In genomic region chr2:173653427-173653795, GRCh38 we compare ENCODE assay signal across 16 cellular contexts.
DNase-seq lines count a peak whose midpoint lies in the region; ATAC-seq and TF ChIP-seq lines count a peak whose summit lies in the region.
"Had no signal": no experiment of that assay in that cellular context is flagged by ENCODE, and none has a peak within 500 bp of the region (broad histone marks: within the 10 kb centered on the region; RNA-seq: fewer than 3 reads in every experiment).

No MANE protein-coding gene starts in this region.

- DNase-seq in NCI-H446 treated with DMSO at 0.1 percent for 48 hours (lab: John Stamatoyannopoulos, UW) (peak; percentile 41), NCI-H446 (lab: John Stamatoyannopoulos, UW) (no peak), SJSA1 (ENCODE audit: low read depth in 1 of 2, low spot score in 2 of 2) (no peak), vagina (ENCODE audit: extremely low spot score in 2 of 2) (no peak), epidermal melanocyte (ENCODE audit: insufficient read length, low spot score) (no peak), GM23338 (ENCODE audit: low spot score) (no peak)
- no peak for DNase-seq in activated naive CD4-positive, alpha-beta T cell treated with anti-CD3 and anti-CD28 coated beads for 36 hours
- DNase-seq: activated CD4-positive, alpha-beta T cell treated with anti-CD3 and anti-CD28 coated beads, Interleukin-2, amount 50 U/mL, for 1 hour; anterior cingulate cortex; gastrocnemius medialis; left lung; NCI-H1694 treated with DMSO at 0.1 percent for 48 hours; spleen; tibial artery had no signal

- peaks cover 3% of the 10 kb centered on the region for H3K9me3 Mint-ChIP-seq in activated naive CD4-positive, alpha-beta T cell treated with anti-CD3 and anti-CD28 coated beads for 36 hours
- no peaks in the 10 kb centered on the region for H3K9me3 Mint-ChIP-seq in GM23338

- 80 to 100% methylated on average over 1 of the region's 6 CpGs for WGBS in mesodermal cell (ENCODE audit: insufficient coverage in 2 of 2), 2 experiments

- TF ChIP-seq CTCF in vagina (IDR thresholded peaks at IDR 0.05), result no peak
- no peak for TF ChIP-seq CTCF in GM23338 (conservative IDR thresholded peaks at IDR 0.05; ENCODE audit: low read depth in 2 of 2)

- ATAC-seq in GM23338, result no peak
- ATAC-seq: gastrocnemius medialis had no signal

- H3K4me2 ChIP-seq in GM23338, result no peak overlapping the region

- H3K27me3 ChIP-seq in SJSA1 (replicated peaks) (no peaks in the 10 kb centered on the region), vagina (no peaks in the 10 kb centered on the region), GM23338 (ENCODE audit: insufficient read depth) (no peaks in the 10 kb centered on the region)
- H3K27me3 ChIP-seq: gastrocnemius medialis, left lung, spleen, tibial artery had no signal

- H3K36me3 ChIP-seq in SJSA1 (no peaks in the 10 kb centered on the region), mesodermal cell (ENCODE audit: control insufficient read depth, insufficient read depth, low read length) (no peaks in the 10 kb centered on the region), vagina (no peaks in the 10 kb centered on the region), GM23338 (ENCODE audit: insufficient read depth) (0 out of 2 replicates have a peak, but pooled peaks cover 6% of the 10 kb centered on the region)
- H3K36me3 ChIP-seq: gastrocnemius medialis, left lung, prostate gland, spleen, tibial artery had no signal

- H3F3A ChIP-seq in GM23338 (replicated peaks; ENCODE audit: low read depth), result no peaks in the 10 kb centered on the region

- no peak overlapping the region for H3K27ac Mint-ChIP-seq in activated naive CD4-positive, alpha-beta T cell treated with anti-CD3 and anti-CD28 coated beads for 36 hours
- no peak overlapping the region for H3K27ac Mint-ChIP-seq in GM23338

- H3K4me1 Mint-ChIP-seq in activated naive CD4-positive, alpha-beta T cell treated with anti-CD3 and anti-CD28 coated beads for 36 hours (ENCODE audit: low read depth), result no peaks in the 10 kb centered on the region
- H3K4me1 Mint-ChIP-seq in GM23338, result peaks cover 9% of the 10 kb centered on the region; the same call in 2 of the 3 replicates

- peak overlapping the region; percentile 98 for H3K27ac ChIP-seq in SJSA1
- peak overlapping the region; percentile 99 for H3K27ac ChIP-seq in mesodermal cell (ENCODE audit: low read depth, low read length, severe bottlenecking)
- peak overlapping the region; percentile 68 for H3K27ac ChIP-seq in vagina
- no peak overlapping the region for H3K27ac ChIP-seq in GM23338 (ENCODE audit: low read depth)
- H3K27ac ChIP-seq: gastrocnemius medialis, left lung, prostate gland, spleen, tibial artery had no signal

- H2AFZ ChIP-seq in GM23338, result no peak overlapping the region

- peaks cover 7% of the 10 kb centered on the region for H3K27me3 Mint-ChIP-seq in activated naive CD4-positive, alpha-beta T cell treated with anti-CD3 and anti-CD28 coated beads for 36 hours (ENCODE audit: low read depth)
- peaks cover 4% of the 10 kb centered on the region for H3K27me3 Mint-ChIP-seq in GM23338 (ENCODE audit: insufficient read depth, low read depth, poor library complexity)

- H3K36me3 Mint-ChIP-seq in activated naive CD4-positive, alpha-beta T cell treated with anti-CD3 and anti-CD28 coated beads for 36 hours (ENCODE audit: low read depth), result no peaks in the 10 kb centered on the region
- H3K36me3 Mint-ChIP-seq in GM23338 (ENCODE audit: low read depth), result no peaks in the 10 kb centered on the region

- TF ChIP-seq POLR2A in vagina (IDR thresholded peaks at IDR 0.05), result no peak

- H3K9me3 ChIP-seq in SJSA1 (replicated peaks) (no peaks in the 10 kb centered on the region; the same call in none of the 2 replicates), mesodermal cell (ENCODE audit: control insufficient read depth, low read length) (peaks cover 9% of the 10 kb centered on the region), vagina (no peaks in the 10 kb centered on the region)
- H3K9me3 ChIP-seq: gastrocnemius medialis, left lung, prostate gland, spleen, tibial artery had no signal

- no peaks in the 10 kb centered on the region for H3K9me2 ChIP-seq in GM23338 (ENCODE audit: insufficient read depth)

- H3K4me3 ChIP-seq in SJSA1, result no peak overlapping the region
- H3K4me3 ChIP-seq in mesodermal cell (ENCODE audit: extremely low read depth, insufficient read depth, low read length, poor library complexity, severe bottlenecking), result no peak overlapping the region
- no peak overlapping the region for H3K4me3 ChIP-seq in vagina
- H3K4me3 ChIP-seq in GM23338, result no peak overlapping the region
- H3K4me3 ChIP-seq: gastrocnemius medialis, left lung, prostate gland, spleen, tibial artery had no signal

- intact Hi-C loops in vagina (cut with DNase I), result no loop called here
- intact Hi-C loops in activated naive CD4-positive, alpha-beta T cell treated with anti-CD3 and anti-CD28 coated beads for 36 hours (cut with micrococcal nuclease), result no loop called here

- H4K20me1 ChIP-seq in GM23338 (replicated peaks; ENCODE audit: insufficient read depth), result no peaks in the 10 kb centered on the region

- CTCF ChIA-PET in activated naive CD4-positive, alpha-beta T cell treated with anti-CD3 and anti-CD28 coated beads for 36 hours (lab: Charles Lee), result no interaction called here

- H3K4me3 Mint-ChIP-seq in activated naive CD4-positive, alpha-beta T cell treated with anti-CD3 and anti-CD28 coated beads for 36 hours, result no peak overlapping the region
- H3K4me3 Mint-ChIP-seq in GM23338, result no peak overlapping the region

- no peaks in the 10 kb centered on the region for H3K79me2 ChIP-seq in GM23338 (replicated peaks; ENCODE audit: insufficient read depth)

- peaks cover 31% of the 10 kb centered on the region for H3K4me1 ChIP-seq in SJSA1 (replicated peaks)
- peaks cover 18% of the 10 kb centered on the region for H3K4me1 ChIP-seq in mesodermal cell (ENCODE audit: control insufficient read depth, insufficient read depth, low read length, poor library complexity, severe bottlenecking)
- peaks cover 35% of the 10 kb centered on the region for H3K4me1 ChIP-seq in vagina
- peaks cover 11% of the 10 kb centered on the region for H3K4me1 ChIP-seq in GM23338 (ENCODE audit: insufficient read depth)
- H3K4me1 ChIP-seq: gastrocnemius medialis, prostate gland, spleen had no signal

TF ChIP-seq in GM23338, 12 proteins besides CTCF, POLR2A, EP300 and RAD21 (continues in another document):
- TF ChIP-seq EZH2 (IDR thresholded peaks at IDR 0.05; ENCODE audit: low read depth, unreplicated experiment), result no peak
- no peak for TF ChIP-seq ZNF331 (CRISPR knock-in tag; IDR thresholded peaks at IDR 0.05; ENCODE audit: low read depth)
- TF ChIP-seq, protein P1, sequence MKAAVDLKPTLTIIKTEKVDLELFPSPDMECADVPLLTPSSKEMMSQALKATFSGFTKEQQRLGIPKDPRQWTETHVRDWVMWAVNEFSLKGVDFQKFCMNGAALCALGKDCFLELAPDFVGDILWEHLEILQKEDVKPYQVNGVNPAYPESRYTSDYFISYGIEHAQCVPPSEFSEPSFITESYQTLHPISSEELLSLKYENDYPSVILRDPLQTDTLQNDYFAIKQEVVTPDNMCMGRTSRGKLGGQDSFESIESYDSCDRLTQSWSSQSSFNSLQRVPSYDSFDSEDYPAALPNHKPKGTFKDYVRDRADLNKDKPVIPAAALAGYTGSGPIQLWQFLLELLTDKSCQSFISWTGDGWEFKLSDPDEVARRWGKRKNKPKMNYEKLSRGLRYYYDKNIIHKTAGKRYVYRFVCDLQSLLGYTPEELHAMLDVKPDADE (IDR thresholded peaks at IDR 0.05), result no peak
- no peak for TF ChIP-seq REST (IDR thresholded peaks at IDR 0.05; ENCODE audit: unreplicated experiment)
- no peak for TF ChIP-seq EZH2phosphoT487 (IDR thresholded peaks at IDR 0.05; ENCODE audit: unreplicated experiment)
